1 cellular context compared by ENCODE assay signal in the genomic region with DNA sequence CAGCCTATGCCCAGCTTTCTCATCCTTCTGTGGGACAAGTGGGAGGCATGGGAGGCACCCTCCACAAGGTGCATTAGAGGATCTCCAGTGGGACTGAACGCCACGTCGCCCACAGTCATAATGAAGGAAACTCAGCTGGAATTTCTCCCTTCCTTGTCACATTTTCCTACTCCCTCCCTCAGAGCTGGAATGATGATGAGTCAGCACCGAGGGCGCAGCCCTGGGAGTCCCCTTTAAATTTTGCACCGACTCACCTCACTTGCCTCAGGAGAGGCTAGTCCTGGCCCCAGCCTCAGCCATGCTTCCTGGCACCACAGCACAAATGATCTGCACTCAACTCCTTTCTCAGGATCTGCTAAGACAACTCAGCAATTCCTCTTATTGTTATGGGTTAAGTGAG.
TF ChIP-seq lines count a peak whose summit lies in the region.

No MANE protein-coding gene starts in this region.

TF ChIP-seq in SK-N-SH treated with all-trans-retinoic acid at 6 μM for 48 hours, 23 proteins besides CTCF, POLR2A, EP300 and RAD21 (continued from another document):
- TF ChIP-seq, protein P1, sequence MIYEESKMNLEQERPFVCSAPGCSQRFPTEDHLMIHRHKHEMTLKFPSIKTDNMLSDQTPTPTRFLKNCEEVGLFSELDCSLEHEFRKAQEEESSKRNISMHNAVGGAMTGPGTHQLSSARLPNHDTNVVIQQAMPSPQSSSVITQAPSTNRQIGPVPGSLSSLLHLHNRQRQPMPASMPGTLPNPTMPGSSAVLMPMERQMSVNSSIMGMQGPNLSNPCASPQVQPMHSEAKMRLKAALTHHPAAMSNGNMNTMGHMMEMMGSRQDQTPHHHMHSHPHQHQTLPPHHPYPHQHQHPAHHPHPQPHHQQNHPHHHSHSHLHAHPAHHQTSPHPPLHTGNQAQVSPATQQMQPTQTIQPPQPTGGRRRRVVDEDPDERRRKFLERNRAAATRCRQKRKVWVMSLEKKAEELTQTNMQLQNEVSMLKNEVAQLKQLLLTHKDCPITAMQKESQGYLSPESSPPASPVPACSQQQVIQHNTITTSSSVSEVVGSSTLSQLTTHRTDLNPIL (CRISPR knock-in tag; IDR thresholded peaks at IDR 0.05; ENCODE audit: low read depth): no peak
- TF ChIP-seq CSDC2 (CRISPR knock-in tag; IDR thresholded peaks at IDR 0.05): no peak
- TF ChIP-seq BACH2 (CRISPR knock-in tag; IDR thresholded peaks at IDR 0.05; ENCODE audit: borderline replicate concordance): no peak
- no peak for TF ChIP-seq ESRRG (CRISPR knock-in tag; IDR thresholded peaks at IDR 0.05)
- TF ChIP-seq, protein P2, sequence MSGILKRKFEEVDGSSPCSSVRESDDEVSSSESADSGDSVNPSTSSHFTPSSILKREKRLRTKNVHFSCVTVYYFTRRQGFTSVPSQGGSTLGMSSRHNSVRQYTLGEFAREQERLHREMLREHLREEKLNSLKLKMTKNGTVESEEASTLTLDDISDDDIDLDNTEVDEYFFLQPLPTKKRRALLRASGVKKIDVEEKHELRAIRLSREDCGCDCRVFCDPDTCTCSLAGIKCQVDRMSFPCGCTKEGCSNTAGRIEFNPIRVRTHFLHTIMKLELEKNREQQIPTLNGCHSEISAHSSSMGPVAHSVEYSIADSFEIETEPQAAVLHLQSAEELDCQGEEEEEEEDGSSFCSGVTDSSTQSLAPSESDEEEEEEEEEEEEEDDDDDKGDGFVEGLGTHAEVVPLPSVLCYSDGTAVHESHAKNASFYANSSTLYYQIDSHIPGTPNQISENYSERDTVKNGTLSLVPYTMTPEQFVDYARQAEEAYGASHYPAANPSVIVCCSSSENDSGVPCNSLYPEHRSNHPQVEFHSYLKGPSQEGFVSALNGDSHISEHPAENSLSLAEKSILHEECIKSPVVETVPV (CRISPR knock-in tag; IDR thresholded peaks at IDR 0.05): no peak
- TF ChIP-seq ARNTL (CRISPR knock-in tag; IDR thresholded peaks at IDR 0.05; ENCODE audit: borderline replicate concordance, low read depth): no peak
- TF ChIP-seq, protein P3, sequence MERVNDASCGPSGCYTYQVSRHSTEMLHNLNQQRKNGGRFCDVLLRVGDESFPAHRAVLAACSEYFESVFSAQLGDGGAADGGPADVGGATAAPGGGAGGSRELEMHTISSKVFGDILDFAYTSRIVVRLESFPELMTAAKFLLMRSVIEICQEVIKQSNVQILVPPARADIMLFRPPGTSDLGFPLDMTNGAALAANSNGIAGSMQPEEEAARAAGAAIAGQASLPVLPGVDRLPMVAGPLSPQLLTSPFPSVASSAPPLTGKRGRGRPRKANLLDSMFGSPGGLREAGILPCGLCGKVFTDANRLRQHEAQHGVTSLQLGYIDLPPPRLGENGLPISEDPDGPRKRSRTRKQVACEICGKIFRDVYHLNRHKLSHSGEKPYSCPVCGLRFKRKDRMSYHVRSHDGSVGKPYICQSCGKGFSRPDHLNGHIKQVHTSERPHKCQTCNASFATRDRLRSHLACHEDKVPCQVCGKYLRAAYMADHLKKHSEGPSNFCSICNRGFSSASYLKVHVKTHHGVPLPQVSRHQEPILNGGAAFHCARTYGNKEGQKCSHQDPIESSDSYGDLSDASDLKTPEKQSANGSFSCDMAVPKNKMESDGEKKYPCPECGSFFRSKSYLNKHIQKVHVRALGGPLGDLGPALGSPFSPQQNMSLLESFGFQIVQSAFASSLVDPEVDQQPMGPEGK (CRISPR knock-in tag; IDR thresholded peaks at IDR 0.05; ENCODE audit: borderline replicate concordance): no peak
- no peak for TF ChIP-seq GLIS3 (CRISPR knock-in tag; IDR thresholded peaks at IDR 0.05)
- no peak for TF ChIP-seq ZNF8 (CRISPR knock-in tag; IDR thresholded peaks at IDR 0.05)
- TF ChIP-seq PPARA (CRISPR knock-in tag; IDR thresholded peaks at IDR 0.05; ENCODE audit: borderline replicate concordance): no peak
